ENCODE assay signal across 30 cellular contexts in genomic region chr16:58454856-58455255, GRCh38.
"Had no signal": no experiment of that assay in that cellular context is flagged by ENCODE, and none has a peak within 500 bp of the region (broad histone marks: within the 10 kb centered on the region; RNA-seq: fewer than 3 reads in every experiment).

No MANE protein-coding gene starts in this region.

- H3K36me3 Mint-ChIP-seq: naive B cell; naive thymus-derived CD8-positive, alpha-beta T cell; natural killer cell treated with Interleukin-12 subunit alpha and Interleukin-12 subunit beta and Interleukin-15 and Interleukin-18, amount 100 ng/mL, for 72 hours; stimulated activated memory B cell treated with anti-CD40 and anti-IgM and Interleukin-4, amounts not matched to agents 10 μg/mL and 1 μg/mL and 100 μg/mL, for 72 hours; type B pancreatic cell had no signal

- H3K27me3 ChIP-seq: ovary, right lobe of liver, suprapubic skin, testis, transverse colon, uterus had no signal

- H3K9me3 Mint-ChIP-seq: naive B cell; naive thymus-derived CD8-positive, alpha-beta T cell; natural killer cell treated with Interleukin-12 subunit alpha and Interleukin-12 subunit beta and Interleukin-15 and Interleukin-18, amount 100 ng/mL, for 72 hours; nephron progenitor cell; neural crest cell; stimulated activated memory B cell treated with anti-CD40 and anti-IgM and Interleukin-4, amounts not matched to agents 10 μg/mL and 1 μg/mL and 100 μg/mL, for 72 hours; stimulated activated naive CD8-positive, alpha-beta T cell treated with anti-CD3 and anti-CD28 coated beads, Interleukin-15, amount 100 ng/mL, for 72 hours; type B pancreatic cell had no signal

- H3K9me3 ChIP-seq: ovary, prostate gland, right lobe of liver, sigmoid colon, suprapubic skin, testis, tibial artery, transverse colon, upper lobe of right lung, uterus had no signal

- H3K79me2 ChIP-seq: parathyroid adenoma had no signal

- H3K9ac ChIP-seq: parathyroid adenoma had no signal

- H3K4me3 ChIP-seq: ovary, prostate gland, right lobe of liver, sigmoid colon, suprapubic skin, testis, tibial artery, transverse colon, upper lobe of right lung, uterus had no signal

- H2AFZ ChIP-seq: parathyroid adenoma had no signal

- H3K4me1 Mint-ChIP-seq: naive B cell had no signal

- H3K36me3 ChIP-seq: ovary, prostate gland, right lobe of liver, sigmoid colon, suprapubic skin, tibial artery, transverse colon, upper lobe of right lung, uterus had no signal

- ATAC-seq: naive thymus-derived CD8-positive, alpha-beta T cell; natural killer cell treated with Interleukin-12 subunit alpha and Interleukin-12 subunit beta and Interleukin-15 and Interleukin-18, amount 100 ng/mL, for 72 hours; stimulated activated memory B cell treated with anti-CD40 and anti-IgM and Interleukin-4, amounts not matched to agents 10 μg/mL and 1 μg/mL and 100 μg/mL, for 72 hours; stimulated activated naive CD8-positive, alpha-beta T cell treated with anti-CD3 and anti-CD28 coated beads, Interleukin-15, amount 100 ng/mL, for 72 hours; stimulated activated naive CD8-positive, alpha-beta T cell treated with anti-CD3 and anti-CD28 coated beads, Interleukin-15, Interleukin-2, amounts not matched to agents 100 U/mL and 50 U/mL, for 24 hours; upper lobe of right lung had no signal

- H3K4me1 ChIP-seq: parathyroid adenoma, prostate gland, right lobe of liver, sigmoid colon, tibial artery, transverse colon, upper lobe of right lung had no signal

- DNase-seq: naive B cell; naive thymus-derived CD8-positive, alpha-beta T cell; nephron progenitor cell; occipital lobe; ovary; posterior cingulate gyrus; right cardiac atrium; right lobe of liver; sigmoid colon; small intestine; stimulated activated CD4-positive, alpha-beta T cell treated with anti-CD3 and anti-CD28 coated beads, Interleukin-15, amount 100 ng/mL, for 24 hours; stimulated activated CD4-positive, alpha-beta T cell treated with anti-CD3 and anti-CD28 coated beads, Interleukin-2, amount 100 ng/mL, for 24 hours; stimulated activated CD4-positive, alpha-beta T cell treated with anti-CD3 and anti-CD28 coated beads, Interleukin-2, amount 100 ng/mL, for 48 hours; stimulated activated CD4-positive, alpha-beta T cell treated with anti-CD3 and anti-CD28 coated beads, Interleukin-4, amount 100 ng/mL, for 24 hours; stimulated activated naive CD4-positive, alpha-beta T cell; stimulated activated naive CD8-positive, alpha-beta T cell treated with anti-CD3 and anti-CD28 coated beads, Interleukin-15, amount 100 ng/mL, for 72 hours; stimulated activated naive CD8-positive, alpha-beta T cell treated with anti-CD3 and anti-CD28 coated beads, Interleukin-15, Interleukin-2, amounts not matched to agents 100 U/mL and 50 U/mL, for 24 hours; substantia nigra; testis; tibial artery; transverse colon; upper lobe of right lung; uterus had no signal

- FAIRE-seq: small intestine had no signal

- H3K27ac ChIP-seq: ovary, parathyroid adenoma, prostate gland, right lobe of liver, sigmoid colon, suprapubic skin, tibial artery, transverse colon, upper lobe of right lung had no signal

- H3K4me3 Mint-ChIP-seq: naive B cell; naive thymus-derived CD8-positive, alpha-beta T cell; natural killer cell treated with Interleukin-12 subunit alpha and Interleukin-12 subunit beta and Interleukin-15 and Interleukin-18, amount 100 ng/mL, for 72 hours; nephron progenitor cell; neural crest cell; stimulated activated memory B cell treated with anti-CD40 and anti-IgM and Interleukin-4, amounts not matched to agents 10 μg/mL and 1 μg/mL and 100 μg/mL, for 72 hours; stimulated activated naive CD8-positive, alpha-beta T cell treated with anti-CD3 and anti-CD28 coated beads, Interleukin-15, amount 100 ng/mL, for 72 hours; type B pancreatic cell had no signal

- H3K27ac Mint-ChIP-seq: naive B cell; naive thymus-derived CD8-positive, alpha-beta T cell; natural killer cell treated with Interleukin-12 subunit alpha and Interleukin-12 subunit beta and Interleukin-15 and Interleukin-18, amount 100 ng/mL, for 72 hours; nephron progenitor cell; stimulated activated memory B cell treated with anti-CD40 and anti-IgM and Interleukin-4, amounts not matched to agents 10 μg/mL and 1 μg/mL and 100 μg/mL, for 72 hours; type B pancreatic cell had no signal
